ENCODE assay signal across 8 cellular contexts in the genomic region with DNA sequence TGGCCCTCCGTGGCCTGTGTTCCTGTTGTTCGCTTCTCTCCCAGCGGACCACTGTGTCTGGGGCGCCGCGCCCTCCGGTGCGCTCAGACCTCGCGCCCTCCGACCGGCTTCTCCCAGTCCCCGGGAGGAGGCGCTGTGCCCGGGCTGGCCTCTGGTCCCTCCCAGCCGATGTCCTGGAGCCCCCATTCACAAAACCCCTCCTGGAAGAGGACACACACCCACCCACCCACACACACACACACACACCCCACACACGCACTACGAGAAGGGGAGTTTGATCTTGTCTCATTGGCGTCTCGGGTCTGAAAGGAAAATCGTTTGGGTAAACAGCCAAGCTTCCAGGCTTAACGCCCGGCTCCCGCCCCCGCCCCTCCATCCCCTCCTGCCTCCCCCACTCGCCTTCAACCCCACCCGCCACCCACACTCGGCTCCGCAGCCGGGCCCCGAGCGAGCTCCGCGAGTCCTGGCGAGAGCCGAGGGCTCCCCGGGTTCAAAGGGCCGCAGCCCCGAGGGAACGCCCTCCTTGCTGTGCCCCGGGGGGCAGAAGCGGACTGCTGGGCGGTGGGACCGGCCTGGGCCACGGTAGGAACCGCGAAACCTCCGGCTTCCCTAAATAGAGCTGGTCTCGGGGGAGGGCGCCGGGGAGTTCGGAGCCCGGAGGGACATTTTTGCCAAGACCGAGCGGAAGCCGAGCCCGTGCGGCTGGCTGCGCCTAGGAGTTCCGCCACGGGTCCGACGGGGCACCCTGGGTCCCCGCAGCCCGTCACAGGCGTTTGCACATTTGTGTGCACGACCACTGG. TPM values are rescaled to one million over a fixed set of nuclear protein-coding genes. Genes with fewer than 3 reads are reported as not detected.
A peak's percentile ranks its signal among the peaks of the same experiment; 100 is the strongest.
DNase-seq lines count a peak whose midpoint lies in the region; ATAC-seq and TF ChIP-seq lines count a peak whose summit lies in the region.

No MANE protein-coding gene starts in this region.

- peaks cover 100% of the 10 kb centered on the region for H3K27me3 ChIP-seq in HUES64 (ENCODE audit: insufficient read depth, low read length)
- H3K27me3 ChIP-seq in liver (ENCODE audit: control insufficient read depth in 4 of 4, insufficient read depth in 4 of 4, low read length in 3 of 4) = no peaks in the 10 kb centered on the region
- H3K27me3 ChIP-seq in tibial nerve = no peaks in the 10 kb centered on the region

- TF ChIP-seq RAD21 in liver (IDR thresholded peaks at IDR 0.05) = peak in 1 of 2 donors; percentile 16

- H3K9me3 ChIP-seq in HUES64 (ENCODE audit: insufficient read depth, low read depth, low read length) = no peaks in the 10 kb centered on the region
- H3K9me3 ChIP-seq in liver (ENCODE audit: control insufficient read depth in 4 of 4, low read length in 3 of 4) = no peaks in the 10 kb centered on the region
- no peaks in the 10 kb centered on the region for H3K9me3 ChIP-seq in tibial nerve
- H3K9me3 ChIP-seq in OCI-LY7 (ENCODE audit: low read length) = no peaks in the 10 kb centered on the region

- H3K36me3 ChIP-seq in HUES64 (ENCODE audit: insufficient read depth, low read length) = no peaks in the 10 kb centered on the region
- no peaks in the 10 kb centered on the region for H3K36me3 ChIP-seq in liver (ENCODE audit: control insufficient read depth in 4 of 4, insufficient read depth in 3 of 4, low read depth in 1 of 4, low read length in 3 of 4)
- no peaks in the 10 kb centered on the region for H3K36me3 ChIP-seq in tibial nerve
- H3K36me3 ChIP-seq in OCI-LY7 (ENCODE audit: insufficient read depth, low read length) = no peaks in the 10 kb centered on the region

- peak in 1 of 2 donors; percentile 26 for TF ChIP-seq EP300 in tibial nerve (IDR thresholded peaks at IDR 0.05)

- H3K79me2 ChIP-seq in OCI-LY7 (ENCODE audit: insufficient read depth, low read depth, low read length) = no peaks in the 10 kb centered on the region

- peak; percentile 19 for TF ChIP-seq CTCF in coronary artery (IDR thresholded peaks at IDR 0.05)
- peak; percentile 18 for TF ChIP-seq CTCF in liver (IDR thresholded peaks at IDR 0.05; ENCODE audit: low read depth, low read length, missing input control)
- TF ChIP-seq CTCF in tibial nerve (IDR thresholded peaks at IDR 0.05) = peak; percentile 46 to 85 (median 81)
- TF ChIP-seq CTCF in OCI-LY7 (conservative IDR thresholded peaks at IDR 0.05; ENCODE audit: low read length) = no peak

- H3K4me2 ChIP-seq in OCI-LY7 (ENCODE audit: low read length) = no peak overlapping the region

- no peak for ATAC-seq in HG02884 (IDR thresholded peaks at IDR 0.05; ENCODE audit: unreplicated experiment)

- CTCF ChIA-PET in OCI-LY7 (lab: Charles Lee; ENCODE audit: unreplicated experiment) = no interaction called here

- no peak overlapping the region for H3K4me3 Mint-ChIP-seq in activated T-helper 2 cell treated with anti-CD3 and anti-CD28 coated beads, Interferon-gamma antibody, Interleukin-2, Interleukin-4, amounts not matched to agents 10 μg/mL and 5 μg/mL and 100 μg/mL, durations not matched to agents 14 hours and 24 hours and 36 hours (ENCODE audit: low read depth)

- H3K27ac Mint-ChIP-seq in activated T-helper 2 cell treated with anti-CD3 and anti-CD28 coated beads, Interferon-gamma antibody, Interleukin-2, Interleukin-4, amounts not matched to agents 10 μg/mL and 5 μg/mL and 100 μg/mL, durations not matched to agents 14 hours and 24 hours and 36 hours = no peak overlapping the region

- WGBS in HUES64 = under 1% methylated on average over 64 of the region's 67 CpGs
- WGBS in liver = 11% methylated on average over 67 of the region's 67 CpGs
- 3 to 6% methylated on average over 27 to 33 of the region's 67 CpGs for WGBS in tibial nerve, 2 donors

- BruUV-seq in OCI-LY7 (replicated peaks; lab: Mats Ljungman, UMichigan) = no TSS peak

- H3K9me3 Mint-ChIP-seq in activated T-helper 2 cell treated with anti-CD3 and anti-CD28 coated beads, Interferon-gamma antibody, Interleukin-2, Interleukin-4, amounts not matched to agents 10 μg/mL and 5 μg/mL and 100 μg/mL, durations not matched to agents 14 hours and 24 hours and 36 hours = no peaks in the 10 kb centered on the region

- intact Hi-C loops in activated T-helper 2 cell treated with anti-CD3 and anti-CD28 coated beads, Interferon-gamma antibody, Interleukin-2, Interleukin-4, amounts not matched to agents 10 μg/mL and 5 μg/mL and 100 μg/mL, durations not matched to agents 14 hours and 24 hours and 36 hours (cut with micrococcal nuclease) = loop anchor here (10.0 kb wide), 1 partner anchor 1769 kb away; no protein-coding TSS in a partner anchor
- intact Hi-C loops in OCI-LY7 (cut with micrococcal nuclease; ENCODE audit: unreplicated experiment) = no loop called here

- H3K27ac ChIP-seq in HUES64 (ENCODE audit: low read depth, low read length) (no peak overlapping the region), coronary artery (peak overlapping the region; percentile 94 to 97), liver (ENCODE audit: low read depth in 1 of 2, low read length in 2 of 2) (peak overlapping the region; percentile 80 to 83), tibial nerve (peak overlapping the region; percentile 95 to 100 (median 98)), OCI-LY7 (ENCODE audit: low read depth, low read length, poor library complexity, severe bottlenecking) (no peak overlapping the region)

- peaks cover 3% of the 10 kb centered on the region for H3K36me3 Mint-ChIP-seq in activated T-helper 2 cell treated with anti-CD3 and anti-CD28 coated beads, Interferon-gamma antibody, Interleukin-2, Interleukin-4, amounts not matched to agents 10 μg/mL and 5 μg/mL and 100 μg/mL, durations not matched to agents 14 hours and 24 hours and 36 hours (ENCODE audit: low read depth)

- peaks cover 74% of the 10 kb centered on the region for H3K27me3 Mint-ChIP-seq in activated T-helper 2 cell treated with anti-CD3 and anti-CD28 coated beads, Interferon-gamma antibody, Interleukin-2, Interleukin-4, amounts not matched to agents 10 μg/mL and 5 μg/mL and 100 μg/mL, durations not matched to agents 14 hours and 24 hours and 36 hours (ENCODE audit: low read depth)

- TF ChIP-seq POLR2A in tibial nerve (IDR thresholded peaks at IDR 0.05) = no peak

- peak; percentile 84 for DNase-seq in coronary artery (ENCODE audit: low spot score)
- DNase-seq in tibial nerve (ENCODE audit: low spot score in 2 of 2) = no peak
- no peak for DNase-seq in activated T-helper 2 cell treated with anti-CD3 and anti-CD28 coated beads, Interferon-gamma antibody, Interleukin-2, Interleukin-4, amounts not matched to agents 10 μg/mL and 5 μg/mL and 100 μg/mL, durations not matched to agents 14 hours and 24 hours and 36 hours (ENCODE audit: low spot score)
- no peak for DNase-seq in OCI-LY7 (ENCODE audit: low spot score)
- no peak for DNase-seq in activated effector memory CD4-positive, alpha-beta T cell treated with anti-CD3 and anti-CD28 coated beads, Interleukin-2, amount 50 U/mL, for 16 hours

- POLR2A ChIA-PET in OCI-LY7 (lab: Charles Lee) = no interaction called here

- H3K4me3 ChIP-seq in HUES64 (ENCODE audit: low read length) (peak overlapping the region; percentile 41), coronary artery (peak overlapping the region; percentile 94), liver (ENCODE audit: low read depth in 1 of 3, low read length in 3 of 3) (peak overlapping the region; percentile 63 to 74 (median 65)), tibial nerve (peak overlapping the region; percentile 62 to 81 (median 71)), OCI-LY7 (ENCODE audit: low read depth, low read length, poor library complexity, severe bottlenecking) (no peak overlapping the region)

- H3K4me1 Mint-ChIP-seq in activated T-helper 2 cell treated with anti-CD3 and anti-CD28 coated beads, Interferon-gamma antibody, Interleukin-2, Interleukin-4, amounts not matched to agents 10 μg/mL and 5 μg/mL and 100 μg/mL, durations not matched to agents 14 hours and 24 hours and 36 hours (ENCODE audit: low read depth) = peaks cover 16% of the 10 kb centered on the region

- no peaks in the 10 kb centered on the region for H3K9me2 ChIP-seq in OCI-LY7 (ENCODE audit: insufficient read depth, low read length)

- no peak overlapping the region for H3K9ac ChIP-seq in HUES64 (ENCODE audit: low read depth, low read length)
- peak overlapping the region; percentile 54 to 70 for H3K9ac ChIP-seq in liver (ENCODE audit: low read depth in 1 of 2, low read length in 2 of 2)

- no peaks in the 10 kb centered on the region for H4K20me1 ChIP-seq in OCI-LY7 (ENCODE audit: insufficient read depth, low read length)

- H3K4me1 ChIP-seq in HUES64 (ENCODE audit: insufficient read depth, low read length) = peaks cover 40% of the 10 kb centered on the region
- peaks cover 11 to 50% (median 30%) of the 10 kb centered on the region in 4 donors for H3K4me1 ChIP-seq in liver (ENCODE audit: control insufficient read depth in 4 of 4, insufficient read depth in 4 of 4, low read length in 3 of 4)
- H3K4me1 ChIP-seq in tibial nerve = peaks cover 4 to 69% (median 35%) of the 10 kb centered on the region in 4 donors
- H3K4me1 ChIP-seq in OCI-LY7 (ENCODE audit: insufficient read depth, low read length, poor library complexity, severe bottlenecking) = no peaks in the 10 kb centered on the region

- H2AFZ ChIP-seq in OCI-LY7 (ENCODE audit: low read length) = no peak overlapping the region

TF ChIP-seq in liver, 16 proteins besides CTCF, POLR2A, EP300 and RAD21 (continues in another document):
- TF ChIP-seq GABPA (IDR thresholded peaks at IDR 0.05 in 1 of 2, conservative IDR thresholded peaks at IDR 0.05 in 1 of 2) (no peak), FOXA2 (IDR thresholded peaks at IDR 0.05) (no peak), YY1 (IDR thresholded peaks at IDR 0.05) (peak; percentile 43), TAF1 (conservative IDR thresholded peaks at IDR 0.05) (no peak)
- TF ChIP-seq, protein P1, sequence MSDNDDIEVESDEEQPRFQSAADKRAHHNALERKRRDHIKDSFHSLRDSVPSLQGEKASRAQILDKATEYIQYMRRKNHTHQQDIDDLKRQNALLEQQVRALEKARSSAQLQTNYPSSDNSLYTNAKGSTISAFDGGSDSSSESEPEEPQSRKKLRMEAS (IDR thresholded peaks at IDR 0.05) = no peak

RNA-seq across cellular contexts. Expression of a gene that starts 23.6 kb away (rescaled TPM):
- 5.0 TPM for polyA plus RNA-seq in HUES64 (2013, experiment 1 of 2)
- 8.1 TPM for polyA plus RNA-seq in HUES64 (2013, experiment 2 of 2)
- total RNA-seq in liver (1 to 10 TPM; 5.9 to 6.4 TPM), tibial nerve (100 to 1,000 TPM in 3 of 4 donors, 10 to 100 TPM in 1; 70.8 to 129 (median 124) TPM), OCI-LY7 (2022) (not detected in 2 replicates)
- 10 to 100 TPM; 12.0 to 22.4 TPM for polyA plus RNA-seq in liver
- total RNA-seq in activated T-helper 2 cell treated with anti-CD3 and anti-CD28 coated beads, Interferon-gamma antibody, Interleukin-2, Interleukin-4, amounts not matched to agents 10 μg/mL and 5 μg/mL and 100 μg/mL, durations not matched to agents 14 hours and 24 hours and 36 hours = not detected in 2 replicates
- not detected in 2 replicates for total RNA-seq in OCI-LY7 (2014; rRNA removed; shearing (Covaris generic))

Comparison
In these comparisons a context has a peak if more than half of its experiments do, and no peak if none do; other contexts are left out.
1. H3K27ac ChIP-seq: peak in coronary artery (2 of 2), liver (2 of 2) and tibial nerve (4 of 4); none in HUES64 (single experiment) and OCI-LY7 (single experiment).
2. RNA of a gene that starts 23.6 kb away (total RNA-seq): 70.8 to 129 TPM in tibial nerve; 5.9 to 6.4 TPM in liver, not detected in activated T-helper 2 cell treated with anti-CD3 and anti-CD28 coated beads, Interferon-gamma antibody, Interleukin-2, Interleukin-4, amounts not matched to agents 10 μg/mL and 5 μg/mL and 100 μg/mL, durations not matched to agents 14 hours and 24 hours and 36 hours and not detected in OCI-LY7; every median in the first group is over 4 times any median in the second.